Comparison of ENCODE assay signal across 9 cellular contexts in genomic region chr5:180495292-180495691, GRCh38. TPM values are rescaled to one million over a fixed set of nuclear protein-coding genes. Genes with fewer than 3 reads are reported as not detected.
DNase-seq lines count a peak whose midpoint lies in the region; ATAC-seq, FAIRE-seq and TF ChIP-seq lines count a peak whose summit lies in the region.
"Had no signal": no experiment of that assay in that cellular context is flagged by ENCODE, and none has a peak within 500 bp of the region (broad histone marks: within the 10 kb centered on the region; RNA-seq: fewer than 3 reads in every experiment).

No MANE protein-coding gene starts in this region.

- H3K27ac ChIP-seq in ascending aorta = peak overlapping the region in 1 of 2 donors; percentile 84
- H3K27ac ChIP-seq in HepG2 (ENCODE audit: extremely low read length, insufficient read depth, low read length) = peak overlapping the region; percentile 95
- peak overlapping the region in 1 of 3 donors; percentile 94 for H3K27ac ChIP-seq in thyroid gland

- H3K4me3 Mint-ChIP-seq in activated T-cell treated with anti-CD3 and anti-CD28 coated beads, Interleukin-2, amount 50 U/mL, for 4 hours = peak overlapping the region; percentile 78

- H3K9me3 ChIP-seq in ascending aorta (no peaks in the 10 kb centered on the region), HepG2 (ENCODE audit: low read length) (no peaks in the 10 kb centered on the region), thyroid gland (no peaks in the 10 kb centered on the region)

- peaks cover 54% of the 10 kb centered on the region for H3K79me2 ChIP-seq in HepG2 (ENCODE audit: insufficient read depth, low read length)

- peaks cover 25% of the 10 kb centered on the region for H4K20me1 ChIP-seq in HepG2 (ENCODE audit: insufficient read depth, low read length)

- no peak for DNase-seq in activated T-cell treated with anti-CD3 and anti-CD28 coated beads, Interleukin-2, amount 50 U/mL, for 4 hours
- no peak for DNase-seq in activated T-cell treated with anti-CD3 and anti-CD28 coated beads, Interleukin-2, amount 50 U/mL, for 1 hour
- peak in 1 of 2 donors; percentile 4 for DNase-seq in ascending aorta (ENCODE audit: low spot score in 2 of 2)
- no peak for DNase-seq in HepG2 (ENCODE audit: low spot score)
- DNase-seq in thyroid gland = no peak
- no peak for DNase-seq in glomerular visceral epithelial cell (ENCODE audit: extremely low spot score)
- DNase-seq in DMS79 treated with DMSO at 0.1 percent for 48 hours (lab: John Stamatoyannopoulos, UW) = no peak
- DNase-seq in middle frontal gyrus (ENCODE audit: extremely low spot score, low spot score) = no peak
- DNase-seq: SIG-M5 had no signal

- in situ Hi-C loops in HepG2 (cut with HindIII; ENCODE audit: extremely low pct_ligation_motif_present, low pct_unique_long_range_greater_than_20kb) = no loop called here

- 4% methylated on average over 7 of the region's 7 CpGs for WGBS in HepG2 (ENCODE audit: low lambda C conversion rate)
- WGBS in thyroid gland, 2 donors = 9% methylated on average over 7 of the region's 7 CpGs

- H3K9me3 Mint-ChIP-seq in activated T-cell treated with anti-CD3 and anti-CD28 coated beads, Interleukin-2, amount 50 U/mL, for 4 hours = no peaks in the 10 kb centered on the region

- H3K27me3 ChIP-seq in ascending aorta = no peaks in the 10 kb centered on the region
- H3K27me3 ChIP-seq in HepG2 (ENCODE audit: control insufficient read depth in 1 of 2, insufficient read depth in 2 of 2, low read length in 2 of 2) = no peaks in the 10 kb centered on the region; a peak in 1 of 5 replicates
- H3K27me3 ChIP-seq in thyroid gland = no peaks in the 10 kb centered on the region

- TF ChIP-seq POLR2A in HepG2 (IDR thresholded peaks at IDR 0.05; ENCODE audit: insufficient read depth in 1 of 2, low read depth in 2 of 2, low read length in 2 of 2) (no peak), thyroid gland (IDR thresholded peaks at IDR 0.05) (no peak)

- TF ChIP-seq EP300 in HepG2 (IDR thresholded peaks at IDR 0.05; ENCODE audit: low read depth in 2 of 2, low read length in 2 of 2) (no peak), HepG2 (CRISPR knock-in tag; IDR thresholded peaks at IDR 0.05; ENCODE audit: borderline replicate concordance) (no peak)

- H3K4me2 ChIP-seq in HepG2 (ENCODE audit: low read depth, low read length) = peak overlapping the region; percentile 85

- no peaks in the 10 kb centered on the region for H3K27me3 Mint-ChIP-seq in activated T-cell treated with anti-CD3 and anti-CD28 coated beads, Interleukin-2, amount 50 U/mL, for 4 hours (ENCODE audit: low read depth)

- H2AFZ ChIP-seq in HepG2 (ENCODE audit: low read length) = no peak overlapping the region

- CTCF ChIA-PET in HepG2 (lab: Yijun Ruan, JAX; ENCODE audit: low intra/inter-chr PET ratio, low total read pairs) = no interaction called here

- H3K4me1 ChIP-seq in ascending aorta = peaks cover 4 to 15% of the 10 kb centered on the region in 2 donors
- peaks cover 45% of the 10 kb centered on the region for H3K4me1 ChIP-seq in HepG2 (ENCODE audit: insufficient read depth, low read length)
- H3K4me1 ChIP-seq in thyroid gland = peaks cover 13 to 20% of the 10 kb centered on the region in 2 donors

- peaks cover 9% of the 10 kb centered on the region for H3K36me3 Mint-ChIP-seq in activated T-cell treated with anti-CD3 and anti-CD28 coated beads, Interleukin-2, amount 50 U/mL, for 4 hours (ENCODE audit: insufficient read depth)

- ATAC-seq in activated T-cell treated with anti-CD3 and anti-CD28 coated beads, Interleukin-2, amount 50 U/mL, for 4 hours = no peak
- ATAC-seq in HepG2 = no peak

- H3K4me3 ChIP-seq in ascending aorta (peak overlapping the region; percentile 94 to 95), HepG2 (replicated peaks in 1 of 3; ENCODE audit: insufficient read depth in 1 of 3, low read depth in 2 of 3, low read length in 3 of 3) (peak overlapping the region; percentile 77 to 99 (median 86)), thyroid gland (replicated peaks in 1 of 3) (peak overlapping the region in 2 of 3 donors; percentile 84 to 93)

- H3K9ac ChIP-seq in HepG2 (ENCODE audit: insufficient read depth, low read depth, low read length) = peak overlapping the region; percentile 95

- FAIRE-seq in HepG2 (lab: Jason Lieb, UNC) = peak; percentile 43

- no peak for TF ChIP-seq RAD21 in HepG2 (CRISPR knock-in tag; IDR thresholded peaks at IDR 0.05)

- BruUV-seq in HepG2 (replicated peaks; lab: Mats Ljungman, UMichigan) = TSS peak; percentile 53

- TF ChIP-seq CTCF in ascending aorta (IDR thresholded peaks at IDR 0.05) = no peak
- TF ChIP-seq CTCF in HepG2 (CRISPR knock-in tag; IDR thresholded peaks at IDR 0.05) = no peak
- no peak for TF ChIP-seq CTCF in thyroid gland (IDR thresholded peaks at IDR 0.05)

- H3K36me3 ChIP-seq in ascending aorta (no peaks in the 10 kb centered on the region), HepG2 (replicated peaks in 1 of 2; ENCODE audit: control insufficient read depth in 1 of 2, insufficient read depth in 2 of 2, low read length in 2 of 2) (peaks cover 1 to 5% of the 10 kb centered on the region in 2 experiments; a peak in 1 of 5 replicates), thyroid gland (no peaks in the 10 kb centered on the region)

- intact Hi-C loops in ascending aorta (cut with DNase I) (loop anchor here (10.0 kb wide), 2 partner anchors 750 to 940 kb away; partner anchors contain the start of genes RACK1 and RUFY1), HepG2 (cut with micrococcal nuclease; ENCODE audit: unreplicated experiment) (no loop called here), thyroid gland (cut with DNase I) (no loop called here)

- POLR2A ChIA-PET in HepG2 (lab: Yijun Ruan, JAX) = no interaction called here

- peaks cover 46% of the 10 kb centered on the region for H3K4me1 Mint-ChIP-seq in activated T-cell treated with anti-CD3 and anti-CD28 coated beads, Interleukin-2, amount 50 U/mL, for 4 hours (ENCODE audit: low read depth)

TF ChIP-seq in HepG2, 621 proteins besides CTCF, POLR2A, EP300 and RAD21 (continues in another document):
- TF ChIP-seq XBP1 (CRISPR knock-in tag; IDR thresholded peaks at IDR 0.05) = no peak
- TF ChIP-seq ZFY (CRISPR knock-in tag; IDR thresholded peaks at IDR 0.05) = no peak
- TF ChIP-seq POGZ (CRISPR knock-in tag; IDR thresholded peaks at IDR 0.05) = no peak
- TF ChIP-seq IRF2 (CRISPR knock-in tag; IDR thresholded peaks at IDR 0.05) = no peak
- no peak for TF ChIP-seq MAFF (IDR thresholded peaks at IDR 0.05; ENCODE audit: low read depth, low read length)

RNA-seq across cellular contexts. Expression of gene CNOT6, which starts 1.1 kb away (rescaled TPM):
- total RNA-seq in activated T-cell treated with anti-CD3 and anti-CD28 coated beads, Interleukin-2, amount 50 U/mL, for 4 hours = 10 to 100 TPM; 29.5 to 33.0 (median 30.4) TPM
- total RNA-seq in ascending aorta = 12.0 TPM
- 8.8 and 20.9 TPM in 2 replicates for total RNA-seq in HepG2 (2016; rRNA removed; fragmentation: Illumina TruSeq; extraction: Trizol)
- 4.0 and 5.8 TPM in 2 replicates for total RNA-seq in HepG2 (2016; cell fraction: cytosol; rRNA removed; fragmentation: Illumina TruSeq; extraction: Trizol; ENCODE audit: low read depth)
- total RNA-seq in HepG2 (2016; cell fraction: insoluble cytoplasmic fraction; rRNA removed; fragmentation: Illumina TruSeq; extraction: Trizol) = 8.8 and 21.7 TPM in 2 replicates
- 12.3 and 13.7 TPM in 2 replicates for total RNA-seq in HepG2 (2016; cell fraction: membrane; rRNA removed; fragmentation: Illumina TruSeq; extraction: Trizol)
- 13.5 and 15.2 TPM in 2 replicates for total RNA-seq in HepG2 (2016; cell fraction: nucleus; rRNA removed; fragmentation: Illumina TruSeq; extraction: Trizol)
- 8.2 and 9.1 TPM in 2 replicates for polyA plus RNA-seq in HepG2 (2011; rRNA removed)
- polyA plus RNA-seq in HepG2 (2011; cell fraction: cytosol; rRNA removed) = 4.1 and 6.7 TPM in 2 replicates
- polyA plus RNA-seq in HepG2 (2011; cell fraction: nucleus; rRNA removed) = 4.3 and 5.9 TPM in 2 replicates
- polyA plus RNA-seq in HepG2 (2012) = 9.5 and 13.5 TPM in 2 replicates
- 1.5 and 2.1 TPM in 2 replicates for polyA plus RNA-seq in HepG2 (2016; cell fraction: cytosol; fragmentation: Illumina TruSeq; extraction: Trizol; ENCODE audit: low read depth)
- 22.1 and 25.0 TPM in 2 replicates for polyA plus RNA-seq in HepG2 (2016; cell fraction: insoluble cytoplasmic fraction; fragmentation: Illumina TruSeq; extraction: Trizol; ENCODE audit: low read depth)
- polyA plus RNA-seq in HepG2 (2016; cell fraction: membrane; fragmentation: Illumina TruSeq; extraction: Trizol; ENCODE audit: low read depth) = 8.3 and 8.5 TPM in 2 replicates
- polyA plus RNA-seq in HepG2 (2016; cell fraction: nucleus; fragmentation: Illumina TruSeq; extraction: Trizol; ENCODE audit: insufficient read depth, low read depth) = 17.3 and 18.4 TPM in 2 replicates
- polyA minus RNA-seq in HepG2 (2011; rRNA and poly(A)+ RNA removed; ENCODE audit: low replicate concordance) = 7.4 and 18.7 TPM in 2 replicates
- 8.8 and 11.2 TPM in 2 replicates for polyA minus RNA-seq in HepG2 (2011; cell fraction: cytosol; rRNA and poly(A)+ RNA removed)
- polyA minus RNA-seq in HepG2 (2011; cell fraction: nucleus; rRNA and poly(A)+ RNA removed) = 13.7 and 17.5 TPM in 2 replicates
- 10 to 100 TPM; 14.0 to 21.0 (median 17.2) TPM for total RNA-seq in thyroid gland
